ENCODE assay signal across 8 cellular contexts in the genomic region with DNA sequence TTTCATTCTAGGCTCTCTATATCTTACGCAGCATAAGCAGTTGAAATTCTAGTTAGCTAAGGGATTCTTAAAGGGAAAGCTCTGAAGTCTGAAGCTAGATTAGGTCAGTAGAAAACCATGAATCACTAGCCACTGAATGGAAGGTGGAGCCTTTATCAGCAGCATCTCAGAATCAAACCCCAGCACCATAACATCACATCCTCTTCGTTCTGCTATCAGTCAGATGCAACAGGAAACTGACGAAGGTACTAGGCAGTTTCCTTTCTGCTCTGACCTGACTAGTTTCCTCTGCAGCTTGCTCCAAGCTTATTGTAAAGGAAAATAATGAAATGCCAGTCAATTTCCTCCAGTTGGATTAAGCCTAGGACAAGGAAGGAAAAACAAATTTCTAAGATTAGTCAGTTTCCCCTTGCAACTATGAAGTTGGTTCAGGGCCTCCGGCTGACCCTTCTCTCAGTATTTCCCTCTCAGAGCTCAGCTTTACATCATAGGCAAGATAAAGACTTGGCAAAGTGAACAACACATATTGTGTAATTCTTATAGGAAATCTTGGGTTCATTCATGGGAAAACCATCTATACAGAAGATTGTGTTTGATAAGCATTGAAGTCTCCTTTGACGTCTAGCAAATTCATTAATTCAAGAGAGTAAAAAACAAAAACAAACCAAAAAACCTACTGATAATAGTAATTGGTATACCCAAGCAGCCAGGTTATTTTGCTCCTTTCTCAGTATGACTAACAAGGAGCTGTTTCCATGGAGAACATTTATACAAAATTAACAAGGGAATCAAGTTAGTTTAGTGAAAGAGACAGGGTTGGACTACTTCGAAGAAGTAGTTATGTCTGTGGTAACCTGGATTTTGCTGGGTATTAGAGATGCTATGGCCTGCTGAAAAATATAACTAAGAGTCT. TPM values are rescaled to one million over a fixed set of nuclear protein-coding genes. Genes with fewer than 3 reads are reported as not detected.
DNase-seq lines count a peak whose midpoint lies in the region; ATAC-seq and TF ChIP-seq lines count a peak whose summit lies in the region.

No MANE protein-coding gene starts in this region.

- intact Hi-C loops in right cardiac atrium (cut with DNase I) = no loop called here

- no peaks in the 10 kb centered on the region for H3K27me3 ChIP-seq in right cardiac atrium (ENCODE audit: control insufficient read depth, insufficient read depth)

- no peaks in the 10 kb centered on the region for H3K4me1 ChIP-seq in right cardiac atrium (ENCODE audit: control insufficient read depth, insufficient read depth, low read length)

- no peak overlapping the region for H3K4me3 ChIP-seq in GM12865 (ENCODE audit: low read depth, low read length)
- no peak overlapping the region for H3K4me3 ChIP-seq in HFF-Myc (replicated peaks; ENCODE audit: low read depth, low read length)
- H3K4me3 ChIP-seq in right cardiac atrium (ENCODE audit: low read length) = no peak overlapping the region

- 35% methylated on average over 6 of the region's 6 CpGs for WGBS in right cardiac atrium

- peak; percentile 80 for DNase-seq in GM12865 (ENCODE audit: low read depth)
- peak; percentile 74 for DNase-seq in HFF-Myc (ENCODE audit: extremely low read depth, low read depth)
- peak; percentile 11 for DNase-seq in NK-92 (lab: John Stamatoyannopoulos, UW; ENCODE audit: unreplicated experiment)
- DNase-seq in activated effector memory CD4-positive, alpha-beta T cell treated with anti-CD3 and anti-CD28 coated beads, Interleukin-2, amount 50 U/mL, for 16 hours = peak; percentile 75
- peak in 2 of 3 donors; percentile 24 to 51 for DNase-seq in right cardiac atrium
- DNase-seq in stimulated activated CD8-positive, alpha-beta memory T cell treated with anti-CD3 and anti-CD28 coated beads, Interleukin-12 subunit alpha, Interleukin-12 subunit beta, amount 100 ng/mL, for 4 hours (ENCODE audit: low read depth) = peak; percentile 10
- DNase-seq in COLO668 (lab: John Stamatoyannopoulos, UW; ENCODE audit: unreplicated experiment) = no peak
- no peak for DNase-seq in globus pallidus (ENCODE audit: low spot score)

- TF ChIP-seq CTCF in GM12865 (IDR thresholded peaks at IDR 0.05; ENCODE audit: insufficient read depth, low read depth, low read length, missing control alignments) (no peak), HFF-Myc (IDR thresholded peaks at IDR 0.05; ENCODE audit: low read depth, low read length, missing control alignments) (no peak)

- peak; percentile 93 to 98 for ATAC-seq in right cardiac atrium

- H3K9me3 ChIP-seq in right cardiac atrium (ENCODE audit: control insufficient read depth, low read length) = no peaks in the 10 kb centered on the region

- H3K27ac ChIP-seq in right cardiac atrium (ENCODE audit: low read length) = peak overlapping the region; percentile 52

RNA-seq across cellular contexts. Expression of a gene that starts 43.4 kb away (rescaled TPM):
- total RNA-seq in right cardiac atrium = under 1 TPM; 0.14 to 0.42 (median 0.29) TPM
- 0.16 TPM for polyA plus RNA-seq in right cardiac atrium

RNA-seq across cellular contexts. Expression of a gene that starts 45.8 kb away (rescaled TPM):
- total RNA-seq in right cardiac atrium = 10 to 100 TPM; 18.4 to 30.4 (median 23.1) TPM
- 10.3 TPM for polyA plus RNA-seq in right cardiac atrium

Comparison
In these comparisons a context has a peak if more than half of its experiments do, and no peak if none do; other contexts are left out.
1. DNase-seq: peak in GM12865 (single experiment), HFF-Myc (single experiment), NK-92 (single experiment), activated effector memory CD4-positive, alpha-beta T cell treated with anti-CD3 and anti-CD28 coated beads, Interleukin-2, amount 50 U/mL, for 16 hours (single experiment), right cardiac atrium (2 of 3) and stimulated activated CD8-positive, alpha-beta memory T cell treated with anti-CD3 and anti-CD28 coated beads, Interleukin-12 subunit alpha, Interleukin-12 subunit beta, amount 100 ng/mL, for 4 hours (single experiment); none in COLO668 (single experiment) and globus pallidus (single experiment).